In genomic region chr17:81509048-81509686, GRCh38 we compare ENCODE assay signal across 8 cellular contexts. TPM values are rescaled to one million over a fixed set of nuclear protein-coding genes. Genes with fewer than 3 reads are reported as not detected.
A peak's percentile ranks its signal among the peaks of the same experiment; 100 is the strongest.
DNase-seq lines count a peak whose midpoint lies in the region; ATAC-seq and TF ChIP-seq lines count a peak whose summit lies in the region.

No MANE protein-coding gene starts in this region.

- H3K4me1 ChIP-seq in RWPE2 (ENCODE audit: insufficient read depth, poor library complexity, severe bottlenecking) (no peaks in the 10 kb centered on the region), ectodermal cell (ENCODE audit: control insufficient read depth, insufficient read depth, low read length) (peaks cover 7% of the 10 kb centered on the region)

- TF ChIP-seq CTCF in RWPE2 (IDR thresholded peaks at IDR 0.05; ENCODE audit: poor library complexity, severe bottlenecking) = no peak
- no peak for TF ChIP-seq CTCF in neural crest cell (conservative IDR thresholded peaks at IDR 0.05)

- peaks cover 3% of the 10 kb centered on the region for H3K9me3 Mint-ChIP-seq in neural crest cell

- H3K27me3 ChIP-seq in RWPE2 (ENCODE audit: insufficient read depth, poor library complexity, severe bottlenecking) = no peaks in the 10 kb centered on the region
- H3K27me3 ChIP-seq in ectodermal cell (ENCODE audit: control insufficient read depth, insufficient read depth, low read length, poor library complexity, severe bottlenecking) = peaks cover 13% of the 10 kb centered on the region

- peaks cover 36% of the 10 kb centered on the region for H3K36me3 ChIP-seq in RWPE2 (ENCODE audit: low read depth)
- peaks cover 26% of the 10 kb centered on the region for H3K36me3 ChIP-seq in ectodermal cell (ENCODE audit: control insufficient read depth, insufficient read depth, low read length)

- H3K4me1 Mint-ChIP-seq in neural crest cell = peaks cover 40% of the 10 kb centered on the region

- WGBS in ectodermal cell, 2 experiments = 67 to 73% methylated on average over 8 of the region's 8 CpGs

- H3K27ac ChIP-seq in RWPE2 (ENCODE audit: poor library complexity, severe bottlenecking) (peak overlapping the region; percentile 97), ectodermal cell (ENCODE audit: insufficient read depth, low read depth, low read length, poor library complexity, severe bottlenecking) (no peak overlapping the region)

- peaks cover 44% of the 10 kb centered on the region for H3K36me3 Mint-ChIP-seq in neural crest cell (ENCODE audit: low read depth)

- H3K4me3 ChIP-seq in RWPE2 (ENCODE audit: severe bottlenecking) (peak overlapping the region; percentile 66), ectodermal cell (ENCODE audit: insufficient read depth, low read depth, low read length) (peak overlapping the region; percentile 96)

- H3K27me3 Mint-ChIP-seq in neural crest cell (ENCODE audit: low read depth) = peaks cover 64% of the 10 kb centered on the region

- H3K27ac Mint-ChIP-seq in neural crest cell (ENCODE audit: unreplicated experiment) = peak overlapping the region; percentile 16

- H3K4me3 Mint-ChIP-seq in neural crest cell = peak overlapping the region; percentile 96

- ATAC-seq in RWPE2 (ENCODE audit: low read depth) = peak; percentile 5
- no peak for ATAC-seq in HG02763 (IDR thresholded peaks at IDR 0.05; ENCODE audit: unreplicated experiment)
- ATAC-seq in GM19328 (IDR thresholded peaks at IDR 0.05; ENCODE audit: unreplicated experiment) = no peak

- H3K9me3 ChIP-seq in RWPE2 (ENCODE audit: severe bottlenecking) (no peaks in the 10 kb centered on the region), ectodermal cell (ENCODE audit: control insufficient read depth, low read length) (no peaks in the 10 kb centered on the region)

- peak; percentile 74 for DNase-seq in NCI-H82 (lab: John Stamatoyannopoulos, UW)
- no peak for DNase-seq in NCI-H82 treated with DMSO at 0.1 percent for 48 hours (lab: John Stamatoyannopoulos, UW; ENCODE audit: unreplicated experiment)
- DNase-seq in RWPE2 (ENCODE audit: low spot score) = no peak
- DNase-seq in neural crest cell (ENCODE audit: low read depth, low spot score) = no peak
- DNase-seq in T1000 (lab: John Stamatoyannopoulos, UW) = no peak

RNA-seq across cellular contexts. Expression of gene ACTG1, which starts 3.4 kb away (rescaled TPM):
- polyA plus RNA-seq in ectodermal cell (2013, experiment 1 of 4) = 2,395 TPM
- 2,615 TPM for polyA plus RNA-seq in ectodermal cell (2013, experiment 2 of 4)
- 2,034 TPM for polyA plus RNA-seq in ectodermal cell (2013, experiment 3 of 4)
- 2,356 TPM for polyA plus RNA-seq in ectodermal cell (2013, experiment 4 of 4)
- 4,235 and 4,315 TPM in 2 replicates for total RNA-seq in neural crest cell

RNA-seq across cellular contexts. Expression of gene FSCN2, which starts 19.0 kb away (rescaled TPM):
- polyA plus RNA-seq in ectodermal cell (2013, experiment 1 of 4) = not detected
- 0.48 TPM for polyA plus RNA-seq in ectodermal cell (2013, experiment 2 of 4)
- not detected for polyA plus RNA-seq in ectodermal cell (2013, experiment 3 of 4)
- 0.20 TPM for polyA plus RNA-seq in ectodermal cell (2013, experiment 4 of 4)
- total RNA-seq in neural crest cell = 0.43 and 0.56 TPM in 2 replicates

RNA-seq across cellular contexts. Expression of gene FAAP100, which starts 43.0 kb away (rescaled TPM):
- 30.3 TPM for polyA plus RNA-seq in ectodermal cell (2013, experiment 1 of 4)
- 32.0 TPM for polyA plus RNA-seq in ectodermal cell (2013, experiment 2 of 4)
- polyA plus RNA-seq in ectodermal cell (2013, experiment 3 of 4) = 19.6 TPM
- 21.2 TPM for polyA plus RNA-seq in ectodermal cell (2013, experiment 4 of 4)
- 45.0 and 48.3 TPM in 2 replicates for total RNA-seq in neural crest cell
